11 cellular contexts compared by ENCODE assay signal in the genomic region with DNA sequence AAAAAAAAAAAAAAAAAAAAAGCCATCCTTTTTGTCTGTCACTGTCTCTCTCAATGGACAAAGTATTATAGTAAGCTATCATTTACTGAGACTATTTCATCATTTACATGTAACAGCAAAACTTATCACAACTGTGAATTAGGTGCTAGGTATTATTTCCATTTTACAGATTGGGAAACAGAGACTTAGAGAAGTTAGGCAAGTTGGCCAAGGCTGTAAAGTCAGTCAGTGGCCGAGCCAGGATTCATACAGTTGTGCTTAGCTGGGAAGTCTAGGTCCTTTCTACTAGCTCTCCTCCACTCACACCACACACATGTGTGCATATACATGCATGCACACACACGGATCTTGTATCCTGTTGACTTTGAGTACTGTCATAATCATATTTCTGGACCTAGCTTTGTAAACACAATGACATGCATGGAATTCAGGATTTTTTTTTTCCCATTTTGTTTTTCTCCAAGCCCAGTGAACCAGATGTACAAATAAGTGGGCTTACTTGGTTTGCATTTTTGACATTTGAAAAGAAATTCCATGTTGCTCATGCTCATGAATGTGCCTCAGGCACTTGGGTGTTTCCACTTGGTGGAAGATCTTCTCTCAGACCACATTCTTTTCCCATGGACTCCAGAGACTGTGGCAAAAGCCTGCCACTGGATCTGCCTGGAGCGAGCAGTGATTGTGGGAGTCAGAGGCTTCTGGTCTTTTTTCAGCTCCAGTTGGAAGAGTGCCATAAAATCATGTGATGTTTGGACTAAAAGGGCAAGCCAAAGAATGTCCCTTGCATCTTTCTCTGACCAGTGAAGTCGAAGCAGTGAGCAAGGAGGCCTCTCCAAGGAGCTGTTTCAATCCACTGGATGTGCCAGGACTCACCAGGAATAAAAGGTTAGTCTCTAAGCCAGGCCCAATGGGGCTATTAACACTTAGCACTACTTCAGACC.
DNase-seq lines count a peak whose midpoint lies in the region; ATAC-seq and TF ChIP-seq lines count a peak whose summit lies in the region.
"Had no signal": no experiment of that assay in that cellular context is flagged by ENCODE, and none has a peak within 500 bp of the region (broad histone marks: within the 10 kb centered on the region; RNA-seq: fewer than 3 reads in every experiment).

No MANE protein-coding gene starts in this region.

- peak; percentile 65 for DNase-seq in GM03348 (ENCODE audit: low spot score)
- DNase-seq in cardiac muscle cell (ENCODE audit: low read depth in 1 of 2, low spot score in 1 of 2), result peak; percentile 77 to 88
- peak; percentile 86 for DNase-seq in retinal pigment epithelial cell (ENCODE audit: low read depth)
- no peak for DNase-seq in NCI-H1694 treated with DMSO at 0.1 percent for 48 hours (lab: John Stamatoyannopoulos, UW)
- no peak for DNase-seq in GM13977 (ENCODE audit: low spot score)
- no peak for DNase-seq in cerebellar nuclear complex (lab: John Stamatoyannopoulos, UW)
- DNase-seq: activated naive CD8-positive, alpha-beta T cell treated with anti-CD3 and anti-CD28 coated beads for 36 hours; T-helper 9 cell had no signal

- H3K36me3 ChIP-seq in cardiac muscle cell, result no peaks in the 10 kb centered on the region
- H3K36me3 ChIP-seq: HAP-1 had no signal

- H3K9me3 ChIP-seq in cardiac muscle cell (ENCODE audit: low read depth), result no peaks in the 10 kb centered on the region
- H3K9me3 ChIP-seq: HAP-1 had no signal

- no peak for TF ChIP-seq CTCF in cardiac muscle cell (IDR thresholded peaks at IDR 0.05; ENCODE audit: low read depth, low read length)
- no peak for TF ChIP-seq CTCF in retinal pigment epithelial cell (conservative IDR thresholded peaks at IDR 0.05; ENCODE audit: low read depth, low read length)
- no peak for TF ChIP-seq CTCF in GM13977 (IDR thresholded peaks at IDR 0.05; ENCODE audit: extremely low read depth, insufficient read depth, missing control alignments)

- H3K27me3 ChIP-seq in cardiac muscle cell, result no peaks in the 10 kb centered on the region

- in situ Hi-C loops in GM13977 (cut with MboI; ENCODE audit: low pct_unique_long_range_greater_than_20kb, low sequenced_read_pairs, unreplicated experiment), result loop anchor here (25.0 kb wide), 1 partner anchor 440 kb away; no protein-coding TSS in a partner anchor

- peaks cover 8% of the 10 kb centered on the region for H3K4me1 ChIP-seq in cardiac muscle cell (ENCODE audit: low read depth)

- peak overlapping the region; percentile 85 for H3K27ac ChIP-seq in angular gyrus (ENCODE audit: low read depth, low read length)
- H3K27ac ChIP-seq in cardiac muscle cell, result peak overlapping the region; percentile 84

- no peak for ATAC-seq in GM21576 (IDR thresholded peaks at IDR 0.05; ENCODE audit: unreplicated experiment)

- H3K4me3 ChIP-seq in cardiac muscle cell (no peak overlapping the region), retinal pigment epithelial cell (ENCODE audit: low read length) (no peak overlapping the region)
- H3K4me3 ChIP-seq: HAP-1 had no signal

Comparison
In these comparisons a context has a peak if more than half of its experiments do, and no peak if none do; other contexts are left out.
1. DNase-seq: peak in GM03348 (single experiment), cardiac muscle cell (2 of 2) and retinal pigment epithelial cell (single experiment); none in NCI-H1694 treated with DMSO at 0.1 percent for 48 hours (single experiment), GM13977 (single experiment) and cerebellar nuclear complex (0 of 2).